ENCODE assay signal across 8 cellular contexts in the genomic region with DNA sequence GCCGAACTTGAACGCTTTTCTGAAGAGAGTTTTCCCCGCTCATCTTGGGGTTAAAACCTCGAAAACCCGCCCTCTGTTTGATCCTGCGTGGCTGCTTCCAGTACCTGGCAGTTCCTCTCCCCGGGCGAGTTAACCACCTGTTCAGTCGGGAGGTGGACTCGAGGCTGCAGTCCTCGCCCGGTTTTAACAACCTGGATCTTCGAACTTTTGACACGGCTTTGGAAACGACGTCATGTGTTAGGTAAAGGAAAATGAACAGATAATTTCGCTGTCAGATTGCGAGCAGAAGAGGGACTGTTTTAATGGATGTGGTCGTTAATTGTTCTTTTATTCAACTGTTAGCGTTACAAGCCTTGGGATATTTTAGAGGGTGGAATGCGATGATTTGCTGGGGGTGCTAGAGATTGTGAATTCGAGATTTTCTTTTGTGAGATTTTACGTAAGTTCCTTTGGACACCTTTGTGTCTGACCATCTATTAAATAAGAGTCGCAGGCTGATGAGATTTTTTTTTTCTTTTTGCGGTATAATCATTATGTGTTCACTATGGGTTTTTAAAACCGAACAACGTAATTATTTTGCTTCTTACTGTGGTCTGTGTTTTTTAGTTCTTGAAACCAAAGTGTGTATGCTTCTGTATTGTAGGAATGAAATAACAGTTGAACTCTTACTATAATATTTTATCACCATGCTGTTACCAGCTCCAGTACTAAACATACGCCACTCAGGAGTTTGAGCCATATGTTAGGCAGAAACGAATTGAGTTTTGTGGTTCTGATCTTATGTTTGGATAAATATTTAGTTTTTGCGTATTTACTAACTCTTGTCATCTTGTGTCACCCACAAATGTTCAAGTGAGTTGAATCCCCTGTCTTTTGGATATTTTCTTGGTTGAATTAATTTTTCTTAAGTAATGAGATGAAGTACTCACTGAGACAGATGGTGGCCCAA. TPM values are rescaled to one million over a fixed set of nuclear protein-coding genes. Genes with fewer than 3 reads are reported as not detected.
DNase-seq lines count a peak whose midpoint lies in the region; ATAC-seq and TF ChIP-seq lines count a peak whose summit lies in the region.

No MANE protein-coding gene starts in this region.

- H3K4me1 Mint-ChIP-seq in immature natural killer cell: peaks cover 40 to 54% of the 10 kb centered on the region in 2 donors

- no peaks in the 10 kb centered on the region for H3K9me3 ChIP-seq in ES-I3 (ENCODE audit: control insufficient read depth, insufficient read depth, low read length)

- peak; percentile 7 for ATAC-seq in GM21576 (IDR thresholded peaks at IDR 0.05; ENCODE audit: unreplicated experiment)
- ATAC-seq in HG03135 (IDR thresholded peaks at IDR 0.05; ENCODE audit: unreplicated experiment): no peak

- peaks cover 2 to 11% (median 10%) of the 10 kb centered on the region in 3 donors for H3K27me3 Mint-ChIP-seq in immature natural killer cell (ENCODE audit: low read depth in 3 of 3)

- H3K4me1 ChIP-seq in ES-I3 (ENCODE audit: insufficient read depth, low read length): peaks cover 23% of the 10 kb centered on the region; the same call in 1 of the 2 replicates

- H3K27ac Mint-ChIP-seq in immature natural killer cell: peak overlapping the region; percentile 90 to 98 (median 96)

- no peak for TF ChIP-seq CTCF in astrocyte of the cerebellum (IDR thresholded peaks at IDR 0.05; ENCODE audit: low read depth, low read length, missing control alignments)

- H3K4me3 Mint-ChIP-seq in immature natural killer cell: peak overlapping the region; percentile 93 to 96 (median 96)

- H3K36me3 ChIP-seq in ES-I3 (ENCODE audit: insufficient read depth, low read length): no peaks in the 10 kb centered on the region

- H3K27ac ChIP-seq in skin epidermis: peak overlapping the region in 20 of 21 experiments; percentile 88 to 99 (median 98)

- DNase-seq in NCI-H146 (lab: John Stamatoyannopoulos, UW) (peak; percentile 96), astrocyte of the cerebellum (ENCODE audit: low read depth) (peak; percentile 9), immature natural killer cell (peak; percentile 26 to 38 (median 29))
- no peak for DNase-seq in activated CD4-positive, alpha-beta T cell treated with anti-CD3 and anti-CD28 coated beads, Interleukin-2, amount 50 U/mL, for 48 hours

- in situ Hi-C loops in astrocyte of the cerebellum (cut with HindIII; ENCODE audit: low sequenced_read_pairs): loop anchor here (10.0 kb wide), 2 partner anchors 48 to 228 kb away; no protein-coding TSS in a partner anchor

- H3K36me3 Mint-ChIP-seq in immature natural killer cell: peaks cover 11 to 12% (median 12%) of the 10 kb centered on the region in 3 donors

- peak overlapping the region; percentile 95 for H3K9ac ChIP-seq in ES-I3 (ENCODE audit: low read depth, low read length)

- H3K9me3 Mint-ChIP-seq in immature natural killer cell: peaks cover 0 to 28% (median 18%) of the 10 kb centered on the region in 6 donors

- peak overlapping the region; percentile 88 for H3K4me3 ChIP-seq in astrocyte of the cerebellum (ENCODE audit: low read depth, low read length)
- peak overlapping the region; percentile 74 to 98 (median 87) for H3K4me3 ChIP-seq in skin epidermis

RNA-seq across cellular contexts. Expression of gene FNDC3A, which starts 1.2 kb away (rescaled TPM):
- 1 to 10 TPM; 3.5 to 8.1 (median 5.1) TPM for polyA plus RNA-seq in immature natural killer cell

Comparison
In these comparisons a context has a peak if more than half of its experiments do, and no peak if none do; other contexts are left out.
1. DNase-seq: peak in NCI-H146 (single experiment), astrocyte of the cerebellum (single experiment) and immature natural killer cell (3 of 3); none in activated CD4-positive, alpha-beta T cell treated with anti-CD3 and anti-CD28 coated beads, Interleukin-2, amount 50 U/mL, for 48 hours (0 of 2).